ENCODE assay signal across 1 cellular context in the genomic region with DNA sequence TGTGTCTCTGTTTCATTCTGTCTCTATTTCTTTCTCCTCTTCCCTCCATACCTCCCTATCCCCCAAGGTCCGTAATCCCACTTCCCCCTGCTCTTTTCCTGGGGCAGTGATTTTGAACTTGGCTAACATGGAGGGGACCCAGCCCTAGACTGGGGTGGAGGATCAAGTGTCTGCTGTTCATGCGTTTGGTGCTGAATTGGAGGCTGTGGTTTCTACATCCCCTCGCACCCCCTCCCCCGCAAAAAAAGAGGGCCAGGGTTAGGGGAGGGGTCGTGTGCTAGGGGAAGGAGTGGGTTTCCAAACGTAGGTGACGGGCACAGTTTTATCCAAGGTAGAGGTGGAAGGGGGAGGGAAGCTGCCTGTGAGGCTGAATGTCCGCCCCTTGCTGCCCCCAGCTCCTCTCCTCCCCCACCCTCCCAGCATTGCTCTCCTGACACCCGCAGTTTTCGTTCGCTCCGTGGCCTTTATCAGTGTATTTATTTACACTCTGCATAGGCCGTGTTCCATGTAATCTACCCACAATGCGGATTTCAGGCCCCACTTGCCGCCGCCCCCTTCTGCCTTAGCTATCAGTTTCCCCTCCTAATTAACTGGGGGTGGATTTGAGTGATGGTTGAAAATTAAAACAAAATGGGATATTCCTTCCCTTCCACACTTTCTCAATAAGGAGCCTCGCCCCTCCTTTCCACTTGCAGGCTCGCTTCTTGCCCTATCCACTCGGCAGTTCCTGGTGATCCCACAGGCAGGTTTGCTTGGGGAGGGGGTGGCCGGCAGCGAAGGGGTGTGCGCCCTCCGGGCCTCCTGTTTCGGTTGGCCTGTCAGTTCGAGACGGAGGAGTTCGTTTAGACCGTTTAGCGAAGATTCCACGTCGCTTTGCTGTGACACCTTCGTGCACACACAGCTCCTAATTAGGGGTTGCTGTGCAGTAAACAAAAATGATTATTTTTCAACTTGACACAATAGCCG.
A peak's percentile ranks its signal among the peaks of the same experiment; 100 is the strongest.
TF ChIP-seq lines count a peak whose summit lies in the region.

No MANE protein-coding gene starts in this region.

TF ChIP-seq in K562, 482 proteins besides CTCF, POLR2A, EP300 and RAD21:
- TF ChIP-seq, protein P1, sequence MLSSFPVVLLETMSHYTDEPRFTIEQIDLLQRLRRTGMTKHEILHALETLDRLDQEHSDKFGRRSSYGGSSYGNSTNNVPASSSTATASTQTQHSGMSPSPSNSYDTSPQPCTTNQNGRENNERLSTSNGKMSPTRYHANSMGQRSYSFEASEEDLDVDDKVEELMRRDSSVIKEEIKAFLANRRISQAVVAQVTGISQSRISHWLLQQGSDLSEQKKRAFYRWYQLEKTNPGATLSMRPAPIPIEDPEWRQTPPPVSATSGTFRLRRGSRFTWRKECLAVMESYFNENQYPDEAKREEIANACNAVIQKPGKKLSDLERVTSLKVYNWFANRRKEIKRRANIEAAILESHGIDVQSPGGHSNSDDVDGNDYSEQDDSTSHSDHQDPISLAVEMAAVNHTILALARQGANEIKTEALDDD (IDR thresholded peaks at IDR 0.05): no peak
- TF ChIP-seq MEF2A (IDR thresholded peaks at IDR 0.05; ENCODE audit: control insufficient read depth, low read depth, low read length): no peak
- no peak for TF ChIP-seq LEF1 (IDR thresholded peaks at IDR 0.05)
- TF ChIP-seq SLC30A9 (CRISPR knock-in tag; IDR thresholded peaks at IDR 0.05): no peak
- TF ChIP-seq, protein P2, sequence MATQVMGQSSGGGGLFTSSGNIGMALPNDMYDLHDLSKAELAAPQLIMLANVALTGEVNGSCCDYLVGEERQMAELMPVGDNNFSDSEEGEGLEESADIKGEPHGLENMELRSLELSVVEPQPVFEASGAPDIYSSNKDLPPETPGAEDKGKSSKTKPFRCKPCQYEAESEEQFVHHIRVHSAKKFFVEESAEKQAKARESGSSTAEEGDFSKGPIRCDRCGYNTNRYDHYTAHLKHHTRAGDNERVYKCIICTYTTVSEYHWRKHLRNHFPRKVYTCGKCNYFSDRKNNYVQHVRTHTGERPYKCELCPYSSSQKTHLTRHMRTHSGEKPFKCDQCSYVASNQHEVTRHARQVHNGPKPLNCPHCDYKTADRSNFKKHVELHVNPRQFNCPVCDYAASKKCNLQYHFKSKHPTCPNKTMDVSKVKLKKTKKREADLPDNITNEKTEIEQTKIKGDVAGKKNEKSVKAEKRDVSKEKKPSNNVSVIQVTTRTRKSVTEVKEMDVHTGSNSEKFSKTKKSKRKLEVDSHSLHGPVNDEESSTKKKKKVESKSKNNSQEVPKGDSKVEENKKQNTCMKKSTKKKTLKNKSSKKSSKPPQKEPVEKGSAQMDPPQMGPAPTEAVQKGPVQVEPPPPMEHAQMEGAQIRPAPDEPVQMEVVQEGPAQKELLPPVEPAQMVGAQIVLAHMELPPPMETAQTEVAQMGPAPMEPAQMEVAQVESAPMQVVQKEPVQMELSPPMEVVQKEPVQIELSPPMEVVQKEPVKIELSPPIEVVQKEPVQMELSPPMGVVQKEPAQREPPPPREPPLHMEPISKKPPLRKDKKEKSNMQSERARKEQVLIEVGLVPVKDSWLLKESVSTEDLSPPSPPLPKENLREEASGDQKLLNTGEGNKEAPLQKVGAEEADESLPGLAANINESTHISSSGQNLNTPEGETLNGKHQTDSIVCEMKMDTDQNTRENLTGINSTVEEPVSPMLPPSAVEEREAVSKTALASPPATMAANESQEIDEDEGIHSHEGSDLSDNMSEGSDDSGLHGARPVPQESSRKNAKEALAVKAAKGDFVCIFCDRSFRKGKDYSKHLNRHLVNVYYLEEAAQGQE (CRISPR knock-in tag; IDR thresholded peaks at IDR 0.05; ENCODE audit: low read depth): peak; percentile 74; the same call in 1 of the 2 replicates
- no peak for TF ChIP-seq KLF6 (CRISPR knock-in tag; IDR thresholded peaks at IDR 0.05; ENCODE audit: borderline replicate concordance)
- TF ChIP-seq, protein P3, sequence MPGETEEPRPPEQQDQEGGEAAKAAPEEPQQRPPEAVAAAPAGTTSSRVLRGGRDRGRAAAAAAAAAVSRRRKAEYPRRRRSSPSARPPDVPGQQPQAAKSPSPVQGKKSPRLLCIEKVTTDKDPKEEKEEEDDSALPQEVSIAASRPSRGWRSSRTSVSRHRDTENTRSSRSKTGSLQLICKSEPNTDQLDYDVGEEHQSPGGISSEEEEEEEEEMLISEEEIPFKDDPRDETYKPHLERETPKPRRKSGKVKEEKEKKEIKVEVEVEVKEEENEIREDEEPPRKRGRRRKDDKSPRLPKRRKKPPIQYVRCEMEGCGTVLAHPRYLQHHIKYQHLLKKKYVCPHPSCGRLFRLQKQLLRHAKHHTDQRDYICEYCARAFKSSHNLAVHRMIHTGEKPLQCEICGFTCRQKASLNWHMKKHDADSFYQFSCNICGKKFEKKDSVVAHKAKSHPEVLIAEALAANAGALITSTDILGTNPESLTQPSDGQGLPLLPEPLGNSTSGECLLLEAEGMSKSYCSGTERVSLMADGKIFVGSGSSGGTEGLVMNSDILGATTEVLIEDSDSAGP (CRISPR knock-in tag; IDR thresholded peaks at IDR 0.05): no peak
- no peak for TF ChIP-seq HDAC2 (IDR thresholded peaks at IDR 0.05)
- peak; percentile 77; the same call in 1 of the 2 replicates for TF ChIP-seq EHMT2 (IDR thresholded peaks at IDR 0.05)
- TF ChIP-seq, protein P4, sequence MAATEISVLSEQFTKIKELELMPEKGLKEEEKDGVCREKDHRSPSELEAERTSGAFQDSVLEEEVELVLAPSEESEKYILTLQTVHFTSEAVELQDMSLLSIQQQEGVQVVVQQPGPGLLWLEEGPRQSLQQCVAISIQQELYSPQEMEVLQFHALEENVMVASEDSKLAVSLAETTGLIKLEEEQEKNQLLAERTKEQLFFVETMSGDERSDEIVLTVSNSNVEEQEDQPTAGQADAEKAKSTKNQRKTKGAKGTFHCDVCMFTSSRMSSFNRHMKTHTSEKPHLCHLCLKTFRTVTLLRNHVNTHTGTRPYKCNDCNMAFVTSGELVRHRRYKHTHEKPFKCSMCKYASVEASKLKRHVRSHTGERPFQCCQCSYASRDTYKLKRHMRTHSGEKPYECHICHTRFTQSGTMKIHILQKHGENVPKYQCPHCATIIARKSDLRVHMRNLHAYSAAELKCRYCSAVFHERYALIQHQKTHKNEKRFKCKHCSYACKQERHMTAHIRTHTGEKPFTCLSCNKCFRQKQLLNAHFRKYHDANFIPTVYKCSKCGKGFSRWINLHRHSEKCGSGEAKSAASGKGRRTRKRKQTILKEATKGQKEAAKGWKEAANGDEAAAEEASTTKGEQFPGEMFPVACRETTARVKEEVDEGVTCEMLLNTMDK (IDR thresholded peaks at IDR 0.05; ENCODE audit: borderline replicate concordance, insufficient read depth, low read depth, low read length, poor library complexity, severe bottlenecking): no peak
- TF ChIP-seq, protein P5, sequence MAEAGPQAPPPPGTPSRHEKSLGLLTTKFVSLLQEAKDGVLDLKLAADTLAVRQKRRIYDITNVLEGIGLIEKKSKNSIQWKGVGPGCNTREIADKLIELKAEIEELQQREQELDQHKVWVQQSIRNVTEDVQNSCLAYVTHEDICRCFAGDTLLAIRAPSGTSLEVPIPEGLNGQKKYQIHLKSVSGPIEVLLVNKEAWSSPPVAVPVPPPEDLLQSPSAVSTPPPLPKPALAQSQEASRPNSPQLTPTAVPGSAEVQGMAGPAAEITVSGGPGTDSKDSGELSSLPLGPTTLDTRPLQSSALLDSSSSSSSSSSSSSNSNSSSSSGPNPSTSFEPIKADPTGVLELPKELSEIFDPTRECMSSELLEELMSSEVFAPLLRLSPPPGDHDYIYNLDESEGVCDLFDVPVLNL (CRISPR knock-in tag; IDR thresholded peaks at IDR 0.05; ENCODE audit: low read depth): no peak
- no peak for TF ChIP-seq TSC22D4 (tag; IDR thresholded peaks at IDR 0.05)
